8 cellular contexts compared by ENCODE assay signal in the genomic region with DNA sequence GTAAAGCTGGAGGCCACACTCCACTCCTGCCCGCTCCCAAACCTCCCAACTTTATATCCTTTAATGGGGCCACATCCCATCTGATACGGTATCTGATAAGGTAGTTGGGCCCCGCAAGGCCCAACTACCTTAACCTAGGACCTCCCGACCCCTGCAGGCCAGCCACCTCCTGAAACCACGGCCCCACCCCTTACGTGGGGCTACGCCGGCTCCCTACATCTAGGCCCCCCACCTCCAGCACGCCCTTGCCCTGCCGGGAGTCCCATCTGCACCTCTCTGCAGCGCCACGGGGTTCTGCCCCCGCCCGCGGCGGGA. TPM values are rescaled to one million over a fixed set of nuclear protein-coding genes. Genes with fewer than 3 reads are reported as not detected.
DNase-seq lines count a peak whose midpoint lies in the region; ATAC-seq and TF ChIP-seq lines count a peak whose summit lies in the region.

No MANE protein-coding gene starts in this region.

- H3K79me2 ChIP-seq in GM23248 (ENCODE audit: insufficient read depth), result peaks cover 7% of the 10 kb centered on the region; the same call in 1 of the 2 replicates

- H3K4me3 ChIP-seq in BLaER1 (peak overlapping the region; percentile 71), GM23248 (peak overlapping the region; percentile 83), WERI-Rb-1 (ENCODE audit: low read depth, low read length) (peak overlapping the region; percentile 72), iPS-18c (ENCODE audit: insufficient read depth, low read depth, low read length) (peak overlapping the region; percentile 72)

- no peaks in the 10 kb centered on the region for H3K9me3 ChIP-seq in BLaER1
- H3K9me3 ChIP-seq in GM23248 (ENCODE audit: low read depth), result no peaks in the 10 kb centered on the region
- no peaks in the 10 kb centered on the region for H3K9me3 ChIP-seq in WERI-Rb-1 (ENCODE audit: severe bottlenecking)
- H3K9me3 ChIP-seq in iPS-18c (ENCODE audit: control insufficient read depth, insufficient read depth, low read length), result no peaks in the 10 kb centered on the region

- no peak for TF ChIP-seq CTCF in WERI-Rb-1 (IDR thresholded peaks at IDR 0.05; ENCODE audit: low read depth, low read length)

- 9 to 10% methylated on average over 16 of the region's 16 CpGs for WGBS in GM23248 (ENCODE audit: low coverage in 1 of 2, low lambda C conversion rate in 2 of 2, missing lambda C conversion rate in 2 of 2), 2 experiments

- ATAC-seq in GM21360 (IDR thresholded peaks at IDR 0.05; ENCODE audit: unreplicated experiment), result no peak
- ATAC-seq in HG02588 (IDR thresholded peaks at IDR 0.05; ENCODE audit: unreplicated experiment), result no peak
- ATAC-seq in HG02970 (IDR thresholded peaks at IDR 0.05; ENCODE audit: low FRiP score, unreplicated experiment), result no peak

- H2AFZ ChIP-seq in GM23248, result peak overlapping the region; percentile 79

- no peak for DNase-seq in GM23248
- DNase-seq in WERI-Rb-1, result no peak

- H3K9ac ChIP-seq in BLaER1 (peak overlapping the region; percentile 75), GM23248 (peak overlapping the region; percentile 72)

- peaks cover 21% of the 10 kb centered on the region; the same call in 1 of the 2 replicates for H3F3A ChIP-seq in GM23248 (ENCODE audit: insufficient read depth)

- H3K36me3 ChIP-seq in BLaER1 (peaks cover 44% of the 10 kb centered on the region), GM23248 (ENCODE audit: low read depth) (no peaks in the 10 kb centered on the region; the same call in 1 of the 2 replicates), WERI-Rb-1 (peaks cover 45% of the 10 kb centered on the region)

- H3K27ac ChIP-seq in BLaER1, result peak overlapping the region; percentile 39; the same call in 1 of the 2 replicates
- peak overlapping the region; percentile 56 for H3K27ac ChIP-seq in GM23248
- peak overlapping the region; percentile 79 for H3K27ac ChIP-seq in WERI-Rb-1
- peak overlapping the region; percentile 52 for H3K27ac ChIP-seq in temporal lobe (ENCODE audit: low read depth, low read length)

- in situ Hi-C loops in GM23248 (cut with MboI), result no loop called here

- H4K20me1 ChIP-seq in BLaER1, result peaks cover 48% of the 10 kb centered on the region
- no peaks in the 10 kb centered on the region for H4K20me1 ChIP-seq in GM23248 (ENCODE audit: insufficient read depth)

- H3K27me3 ChIP-seq in BLaER1, result no peaks in the 10 kb centered on the region
- H3K27me3 ChIP-seq in GM23248 (replicated peaks; ENCODE audit: insufficient read depth), result no peaks in the 10 kb centered on the region
- no peaks in the 10 kb centered on the region for H3K27me3 ChIP-seq in WERI-Rb-1 (ENCODE audit: insufficient read depth, low read depth, severe bottlenecking)

- no peaks in the 10 kb centered on the region for H3K9me2 ChIP-seq in GM23248 (ENCODE audit: insufficient read depth)

- peaks cover 70% of the 10 kb centered on the region for H3K4me1 ChIP-seq in BLaER1
- no peaks in the 10 kb centered on the region for H3K4me1 ChIP-seq in GM23248 (ENCODE audit: insufficient read depth)

- H3K4me2 ChIP-seq in BLaER1 (peak overlapping the region; percentile 98), GM23248 (ENCODE audit: unreplicated experiment) (peak overlapping the region; percentile 86)

RNA-seq across cellular contexts. Expression of gene IGFLR1, which starts 2.2 kb away (rescaled TPM):
- 1.4 TPM in 1 of 2 replicates, not detected in the other for total RNA-seq in GM23248 (2014; rRNA removed; shearing (Covaris generic))
- 3.2 and 3.3 TPM in 2 replicates for polyA plus RNA-seq in GM23248 (2016; fragmentation: Nextera tagmentation; extraction: Ambion mirVana)
- total RNA-seq in temporal lobe, result 0.49 TPM

RNA-seq across cellular contexts. Expression of gene U2AF1L4, which starts 5.2 kb away (rescaled TPM):
- 10.7 and 18.8 TPM in 2 replicates for total RNA-seq in GM23248 (2014; rRNA removed; shearing (Covaris generic))
- polyA plus RNA-seq in GM23248 (2016; fragmentation: Nextera tagmentation; extraction: Ambion mirVana), result 23.1 and 25.3 TPM in 2 replicates
- 3.4 TPM for total RNA-seq in temporal lobe

RNA-seq across cellular contexts. Expression of gene PSENEN, which starts 5.4 kb away (rescaled TPM):
- total RNA-seq in GM23248 (2014; rRNA removed; shearing (Covaris generic)), result 15.7 and 21.6 TPM in 2 replicates
- polyA plus RNA-seq in GM23248 (2016; fragmentation: Nextera tagmentation; extraction: Ambion mirVana), result 99.7 and 108 TPM in 2 replicates
- total RNA-seq in temporal lobe, result 9.8 TPM

RNA-seq across cellular contexts. Expression of gene LIN37, which starts 8.3 kb away (rescaled TPM):
- total RNA-seq in GM23248 (2014; rRNA removed; shearing (Covaris generic)), result 12.0 and 12.3 TPM in 2 replicates
- polyA plus RNA-seq in GM23248 (2016; fragmentation: Nextera tagmentation; extraction: Ambion mirVana), result 9.5 and 9.7 TPM in 2 replicates
- 5.7 TPM for total RNA-seq in temporal lobe

RNA-seq across cellular contexts. Expression of gene HSPB6, which starts 16.8 kb away (rescaled TPM):
- 14.1 and 24.3 TPM in 2 replicates for total RNA-seq in GM23248 (2014; rRNA removed; shearing (Covaris generic))
- 220 and 238 TPM in 2 replicates for polyA plus RNA-seq in GM23248 (2016; fragmentation: Nextera tagmentation; extraction: Ambion mirVana)
- total RNA-seq in temporal lobe, result 0.25 TPM
